In the genomic region with DNA sequence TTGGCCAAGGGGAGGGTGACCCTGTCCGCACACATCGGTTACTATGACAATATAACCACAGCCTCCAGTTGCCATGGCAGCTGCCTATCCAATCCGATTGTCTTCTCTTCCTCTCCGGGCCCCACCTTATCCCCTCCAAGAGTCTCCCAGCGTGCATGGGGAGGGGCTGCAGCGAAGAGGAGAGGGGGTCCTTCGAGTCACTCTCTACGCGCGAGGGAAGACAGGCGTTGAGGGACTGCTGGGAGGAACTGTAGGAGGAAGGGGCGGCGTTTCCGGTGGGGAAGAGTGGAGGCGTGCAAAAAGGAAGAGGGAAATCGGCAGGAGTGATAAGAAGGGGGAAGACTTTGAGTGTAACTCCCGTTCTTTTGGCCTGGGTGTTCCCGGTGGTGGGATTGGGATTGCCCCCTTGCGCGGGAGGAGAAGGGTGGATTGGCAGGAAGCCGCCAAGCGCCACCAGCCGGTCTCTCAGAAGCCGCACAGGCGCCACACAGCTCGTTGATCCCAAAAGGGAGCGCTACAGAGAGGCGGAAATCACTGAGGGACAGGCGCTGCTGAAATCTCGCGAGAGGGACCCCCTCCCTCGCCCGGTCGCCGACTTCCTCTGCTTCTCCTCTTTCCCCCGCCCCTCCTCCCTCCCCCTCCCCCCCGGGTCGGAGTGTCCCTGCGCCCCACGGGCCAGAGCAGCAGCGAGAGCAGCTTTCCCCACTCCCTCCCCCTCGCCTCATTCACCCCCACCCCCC, we compare ENCODE assay signal across 8 cellular contexts. TPM values are rescaled to one million over a fixed set of nuclear protein-coding genes. Genes with fewer than 3 reads are reported as not detected.
A peak's percentile ranks its signal among the peaks of the same experiment; 100 is the strongest.
DNase-seq lines count a peak whose midpoint lies in the region; ATAC-seq and TF ChIP-seq lines count a peak whose summit lies in the region.

No MANE protein-coding gene starts in this region.

- no peaks in the 10 kb centered on the region for H4K20me1 ChIP-seq in MM.1S (ENCODE audit: insufficient read depth, low read length)
- H4K20me1 ChIP-seq in neural cell (ENCODE audit: insufficient read depth): no peaks in the 10 kb centered on the region

- peaks cover 22% of the 10 kb centered on the region for H3K4me1 Mint-ChIP-seq in stimulated activated naive CD8-positive, alpha-beta T cell treated with anti-CD3 and anti-CD28 coated beads, Interleukin-15, amount 100 ng/mL, for 72 hours

- in situ Hi-C loops in HAP-1 (cut with MboI; ENCODE audit: low sequenced_read_pairs): no loop called here

- peak; percentile 84 for TF ChIP-seq EP300 in neural cell (conservative IDR thresholded peaks at IDR 0.05; ENCODE audit: poor library complexity, severe bottlenecking)

- peak; percentile 80 for ATAC-seq in stimulated activated naive CD8-positive, alpha-beta T cell treated with anti-CD3 and anti-CD28 coated beads, Interleukin-15, amount 100 ng/mL, for 72 hours

- H3K27ac Mint-ChIP-seq in stimulated activated naive CD8-positive, alpha-beta T cell treated with anti-CD3 and anti-CD28 coated beads, Interleukin-15, amount 100 ng/mL, for 72 hours: peak overlapping the region; percentile 100

- peak overlapping the region; percentile 87 for H3K4me2 ChIP-seq in MM.1S (ENCODE audit: low read depth, low read length)
- H3K4me2 ChIP-seq in neural cell (ENCODE audit: low read length): no peak overlapping the region

- H3K9me3 ChIP-seq in HAP-1 (no peaks in the 10 kb centered on the region), MM.1S (replicated peaks; ENCODE audit: insufficient read depth, low read length) (no peaks in the 10 kb centered on the region), neural cell (ENCODE audit: low read length) (no peaks in the 10 kb centered on the region)

- H3K27me3 Mint-ChIP-seq in stimulated activated naive CD8-positive, alpha-beta T cell treated with anti-CD3 and anti-CD28 coated beads, Interleukin-15, amount 100 ng/mL, for 72 hours: no peaks in the 10 kb centered on the region

- H3K9me2 ChIP-seq in MM.1S (replicated peaks; ENCODE audit: insufficient read depth, low read length): no peaks in the 10 kb centered on the region
- H3K9me2 ChIP-seq in neural cell (ENCODE audit: insufficient read depth, low read length): no peaks in the 10 kb centered on the region

- H2AFZ ChIP-seq in MM.1S (ENCODE audit: low read length) (peak overlapping the region; percentile 78), neural cell (ENCODE audit: low read depth, low read length) (peak overlapping the region; percentile 92)

- DNase-seq in ELR (ENCODE audit: low read depth) (peak; percentile 98), HAP-1 (ENCODE audit: low spot score in 2 of 2) (peak; percentile 99), MM.1S (peak; percentile 94), SHP77 treated with DMSO at 0.1 percent for 48 hours (lab: John Stamatoyannopoulos, UW) (peak; percentile 94), activated gamma-delta T cell treated with Interleukin-2 at 50 U/mL for 16 hours (peak; percentile 97), fibroblast of villous mesenchyme (ENCODE audit: low read depth) (peak; percentile 98)
- DNase-seq in stimulated activated naive CD8-positive, alpha-beta T cell treated with anti-CD3 and anti-CD28 coated beads, Interleukin-15, amount 100 ng/mL, for 72 hours: peak; percentile 94 to 96

- H3F3A ChIP-seq in MM.1S (ENCODE audit: insufficient read depth, low read length) (peaks cover 32% of the 10 kb centered on the region), neural cell (ENCODE audit: insufficient read depth, low read length, poor library complexity, severe bottlenecking) (no peaks in the 10 kb centered on the region)

- H3K27ac ChIP-seq in MM.1S (ENCODE audit: low read length) (peak overlapping the region; percentile 89), neural cell (ENCODE audit: low read length) (peak overlapping the region; percentile 98)

- H3K4me3 ChIP-seq in HAP-1: peak overlapping the region; percentile 77
- H3K4me3 ChIP-seq in MM.1S (ENCODE audit: low read length): peak overlapping the region; percentile 79
- H3K4me3 ChIP-seq in fibroblast of villous mesenchyme (ENCODE audit: low read depth, low read length): peak overlapping the region; percentile 91
- peak overlapping the region; percentile 91 for H3K4me3 ChIP-seq in neural cell (ENCODE audit: low read length)

- H3K79me2 ChIP-seq in MM.1S (ENCODE audit: low read length): peaks cover 47% of the 10 kb centered on the region
- H3K79me2 ChIP-seq in neural cell (replicated peaks; ENCODE audit: insufficient read depth, low read length): peaks cover 36% of the 10 kb centered on the region

- no peaks in the 10 kb centered on the region for H3K36me3 ChIP-seq in HAP-1 (replicated peaks)
- H3K36me3 ChIP-seq in MM.1S (replicated peaks; ENCODE audit: insufficient read depth, low read length): no peaks in the 10 kb centered on the region
- H3K36me3 ChIP-seq in neural cell (ENCODE audit: insufficient read depth, low read length): no peaks in the 10 kb centered on the region

- peak overlapping the region; percentile 94 to 96 for H3K4me3 Mint-ChIP-seq in stimulated activated naive CD8-positive, alpha-beta T cell treated with anti-CD3 and anti-CD28 coated beads, Interleukin-15, amount 100 ng/mL, for 72 hours

- H3K9ac ChIP-seq in MM.1S (ENCODE audit: low read length) (peak overlapping the region; percentile 97), neural cell (ENCODE audit: low read length) (peak overlapping the region; percentile 94)

- H3K27me3 ChIP-seq in HAP-1 (ENCODE audit: low read depth) (no peaks in the 10 kb centered on the region), MM.1S (replicated peaks; ENCODE audit: insufficient read depth, low read length) (no peaks in the 10 kb centered on the region), neural cell (ENCODE audit: insufficient read depth, low read depth, low read length) (no peaks in the 10 kb centered on the region)

- H3K4me1 ChIP-seq in HAP-1 (peaks cover 32% of the 10 kb centered on the region), MM.1S (ENCODE audit: low read length) (peaks cover 35% of the 10 kb centered on the region)

- TF ChIP-seq CTCF in MM.1S (IDR thresholded peaks at IDR 0.05; ENCODE audit: low read length) (no peak), fibroblast of villous mesenchyme (IDR thresholded peaks at IDR 0.05; ENCODE audit: insufficient read depth, low read depth, low read length) (no peak), neural cell (IDR thresholded peaks at IDR 0.05; ENCODE audit: poor library complexity, severe bottlenecking) (peak; percentile 65)

- H3K9me3 Mint-ChIP-seq in stimulated activated naive CD8-positive, alpha-beta T cell treated with anti-CD3 and anti-CD28 coated beads, Interleukin-15, amount 100 ng/mL, for 72 hours: no peaks in the 10 kb centered on the region

- no peak for TF ChIP-seq RAD21 in neural cell (conservative IDR thresholded peaks at IDR 0.05)

TF ChIP-seq in neural cell, 6 proteins besides CTCF, POLR2A, EP300 and RAD21:
- TF ChIP-seq MXI1 (conservative IDR thresholded peaks at IDR 0.05; ENCODE audit: poor library complexity, severe bottlenecking) (peak; percentile 49), SMC3 (conservative IDR thresholded peaks at IDR 0.05; ENCODE audit: poor library complexity) (no peak), EZH2 (IDR thresholded peaks at IDR 0.05; ENCODE audit: borderline replicate concordance, insufficient read depth, low read length, poor library complexity, severe bottlenecking) (no peak), POLR2AphosphoS5 (IDR thresholded peaks at IDR 0.05) (peak; percentile 80), TAF1 (IDR thresholded peaks at IDR 0.05; ENCODE audit: low read depth) (no peak)
- TF ChIP-seq, protein P1, sequence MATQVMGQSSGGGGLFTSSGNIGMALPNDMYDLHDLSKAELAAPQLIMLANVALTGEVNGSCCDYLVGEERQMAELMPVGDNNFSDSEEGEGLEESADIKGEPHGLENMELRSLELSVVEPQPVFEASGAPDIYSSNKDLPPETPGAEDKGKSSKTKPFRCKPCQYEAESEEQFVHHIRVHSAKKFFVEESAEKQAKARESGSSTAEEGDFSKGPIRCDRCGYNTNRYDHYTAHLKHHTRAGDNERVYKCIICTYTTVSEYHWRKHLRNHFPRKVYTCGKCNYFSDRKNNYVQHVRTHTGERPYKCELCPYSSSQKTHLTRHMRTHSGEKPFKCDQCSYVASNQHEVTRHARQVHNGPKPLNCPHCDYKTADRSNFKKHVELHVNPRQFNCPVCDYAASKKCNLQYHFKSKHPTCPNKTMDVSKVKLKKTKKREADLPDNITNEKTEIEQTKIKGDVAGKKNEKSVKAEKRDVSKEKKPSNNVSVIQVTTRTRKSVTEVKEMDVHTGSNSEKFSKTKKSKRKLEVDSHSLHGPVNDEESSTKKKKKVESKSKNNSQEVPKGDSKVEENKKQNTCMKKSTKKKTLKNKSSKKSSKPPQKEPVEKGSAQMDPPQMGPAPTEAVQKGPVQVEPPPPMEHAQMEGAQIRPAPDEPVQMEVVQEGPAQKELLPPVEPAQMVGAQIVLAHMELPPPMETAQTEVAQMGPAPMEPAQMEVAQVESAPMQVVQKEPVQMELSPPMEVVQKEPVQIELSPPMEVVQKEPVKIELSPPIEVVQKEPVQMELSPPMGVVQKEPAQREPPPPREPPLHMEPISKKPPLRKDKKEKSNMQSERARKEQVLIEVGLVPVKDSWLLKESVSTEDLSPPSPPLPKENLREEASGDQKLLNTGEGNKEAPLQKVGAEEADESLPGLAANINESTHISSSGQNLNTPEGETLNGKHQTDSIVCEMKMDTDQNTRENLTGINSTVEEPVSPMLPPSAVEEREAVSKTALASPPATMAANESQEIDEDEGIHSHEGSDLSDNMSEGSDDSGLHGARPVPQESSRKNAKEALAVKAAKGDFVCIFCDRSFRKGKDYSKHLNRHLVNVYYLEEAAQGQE (IDR thresholded peaks at IDR 0.05; ENCODE audit: borderline replicate concordance): peak; percentile 18
TF ChIP-seq in neural cell: peak in this region for 3.

RNA-seq across cellular contexts. Expression of a gene that starts 0.4 kb away (rescaled TPM):
- 22.9 and 36.7 TPM in 2 replicates for total RNA-seq in fibroblast of villous mesenchyme
- polyA plus RNA-seq in neural cell: 17.1 and 19.1 TPM in 2 replicates
- polyA minus RNA-seq in neural cell: 75.0 and 111 TPM in 2 replicates

RNA-seq across cellular contexts. Expression of a gene that starts 53.7 kb away (rescaled TPM):
- 1.3 and 3.9 TPM in 2 replicates for total RNA-seq in fibroblast of villous mesenchyme
- polyA plus RNA-seq in neural cell: 43.8 and 50.2 TPM in 2 replicates
- 90.3 and 99.2 TPM in 2 replicates for polyA minus RNA-seq in neural cell

Comparison
In these comparisons a context has a peak if more than half of its experiments do, and no peak if none do; other contexts are left out.
1. Peak in every context shown above with its lines: DNase-seq, ATAC-seq, H3K4me3 ChIP-seq and H3K27ac ChIP-seq.